ENCODE assay signal across 1 cellular context in the genomic region with DNA sequence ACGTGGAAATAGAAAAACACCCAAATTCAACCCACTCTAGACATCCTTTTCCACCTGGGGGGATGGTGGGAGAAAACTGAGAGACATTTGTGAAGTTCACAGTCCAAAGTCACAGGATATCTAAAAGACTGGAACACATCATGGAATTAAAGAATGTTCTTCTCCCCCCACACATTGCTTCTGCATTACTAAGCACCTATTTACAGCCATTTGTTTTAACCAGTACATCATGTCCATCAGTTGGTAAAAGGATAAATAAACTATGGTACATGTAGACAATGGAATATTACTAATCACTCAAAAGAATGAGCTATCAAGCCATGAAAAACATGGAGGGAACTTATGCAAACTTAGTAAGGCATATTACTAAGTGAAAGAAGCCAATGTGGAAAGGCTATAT.
TF ChIP-seq lines count a peak whose summit lies in the region.

No MANE protein-coding gene starts in this region.

TF ChIP-seq in H1, 55 proteins besides CTCF, POLR2A, EP300 and RAD21 (continued from another document):
- TF ChIP-seq, protein P1, sequence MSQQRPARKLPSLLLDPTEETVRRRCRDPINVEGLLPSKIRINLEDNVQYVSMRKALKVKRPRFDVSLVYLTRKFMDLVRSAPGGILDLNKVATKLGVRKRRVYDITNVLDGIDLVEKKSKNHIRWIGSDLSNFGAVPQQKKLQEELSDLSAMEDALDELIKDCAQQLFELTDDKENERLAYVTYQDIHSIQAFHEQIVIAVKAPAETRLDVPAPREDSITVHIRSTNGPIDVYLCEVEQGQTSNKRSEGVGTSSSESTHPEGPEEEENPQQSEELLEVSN (IDR thresholded peaks at IDR 0.05): no peak
- no peak for TF ChIP-seq FOSL1 (IDR thresholded peaks at IDR 0.05; ENCODE audit: insufficient read depth, low read depth, low read length)
- TF ChIP-seq CBX8 (IDR thresholded peaks at IDR 0.05; ENCODE audit: borderline replicate concordance, low read depth, low read length): no peak
- TF ChIP-seq RFX5 (IDR thresholded peaks at IDR 0.05; ENCODE audit: borderline replicate concordance, low read depth, low read length): no peak
- TF ChIP-seq SUZ12 (IDR thresholded peaks at IDR 0.05; ENCODE audit: low read length): no peak
- no peak for TF ChIP-seq TBP (IDR thresholded peaks at IDR 0.05; ENCODE audit: low read depth, low read length)
- TF ChIP-seq KDM5A (IDR thresholded peaks at IDR 0.05; ENCODE audit: low read length): no peak
- TF ChIP-seq ATF3 (IDR thresholded peaks at IDR 0.05; ENCODE audit: insufficient read depth, low read depth, low read length): no peak
- no peak for TF ChIP-seq CTBP2 (IDR thresholded peaks at IDR 0.05; ENCODE audit: borderline replicate concordance, insufficient read depth, insufficient read length, low read length)
- no peak for TF ChIP-seq RXRA (IDR thresholded peaks at IDR 0.05; ENCODE audit: insufficient read depth, low read depth, low read length)
- no peak for TF ChIP-seq JUN (IDR thresholded peaks at IDR 0.05; ENCODE audit: low read depth, low read length)
